ENCODE assay signal across 27 cellular contexts in genomic region chr9:117341161-117341560, GRCh38.
"Had no signal": no experiment of that assay in that cellular context is flagged by ENCODE, and none has a peak within 500 bp of the region (broad histone marks: within the 10 kb centered on the region; RNA-seq: fewer than 3 reads in every experiment).

No MANE protein-coding gene starts in this region.

- H3K9me3 Mint-ChIP-seq: nephron; neural progenitor cell; stimulated activated naive B cell treated with anti-CD40 and anti-IgM and Interleukin-4, amounts not matched to agents 10 μg/mL and 1 μg/mL and 100 μg/mL, for 72 hours; type B pancreatic cell had no signal

- H3K27me3 Mint-ChIP-seq: progenitor cell of endocrine pancreas; stimulated activated naive B cell treated with anti-CD40 and anti-IgM and Interleukin-4, amounts not matched to agents 10 μg/mL and 1 μg/mL and 100 μg/mL, for 72 hours; type B pancreatic cell had no signal

- H3K27ac Mint-ChIP-seq: natural killer cell; nephron; neural progenitor cell; progenitor cell of endocrine pancreas; stimulated activated effector memory CD8-positive, alpha-beta T cell treated with anti-CD3 and anti-CD28 coated beads, Interleukin-12 subunit alpha, Interleukin-12 subunit beta, amount 100 ng/mL, for 72 hours; stimulated activated naive B cell treated with anti-CD40 and anti-IgM and Interleukin-4, amounts not matched to agents 10 μg/mL and 1 μg/mL and 100 μg/mL, for 72 hours; stimulated activated naive CD8-positive, alpha-beta T cell treated with anti-CD3 and anti-CD28 coated beads, Interleukin-15, Interleukin-2, amounts not matched to agents 100 ng/mL and 50 ng/mL, for 24 hours; type B pancreatic cell had no signal

- ATAC-seq: natural killer cell; psoas muscle; right lobe of liver; stimulated activated effector memory CD8-positive, alpha-beta T cell treated with anti-CD3 and anti-CD28 coated beads, Interleukin-12 subunit alpha, Interleukin-12 subunit beta, amount 100 ng/mL, for 72 hours; stimulated activated naive B cell treated with anti-CD40 and anti-IgM and Interleukin-4, amounts not matched to agents 10 μg/mL and 1 μg/mL and 100 μg/mL, for 72 hours had no signal

- H3K4me1 Mint-ChIP-seq: natural killer cell; stimulated activated effector memory CD8-positive, alpha-beta T cell treated with anti-CD3 and anti-CD28 coated beads, Interleukin-12 subunit alpha, Interleukin-12 subunit beta, amount 100 ng/mL, for 72 hours; stimulated activated naive B cell treated with anti-CD40 and anti-IgM and Interleukin-4, amounts not matched to agents 10 μg/mL and 1 μg/mL and 100 μg/mL, for 72 hours had no signal

- DNase-seq: natural killer cell; occipital lobe; ovary; posterior cingulate gyrus; psoas muscle; right cardiac atrium; right lobe of liver; sigmoid colon; small intestine; stimulated activated CD4-positive, alpha-beta T cell treated with anti-CD3 and anti-CD28 coated beads, Interleukin-15, amount 100 ng/mL, for 24 hours; stimulated activated CD4-positive, alpha-beta T cell treated with anti-CD3 and anti-CD28 coated beads, Interleukin-2, amount 100 ng/mL, for 24 hours; stimulated activated CD4-positive, alpha-beta T cell treated with anti-CD3 and anti-CD28 coated beads, Interleukin-2, amount 100 ng/mL, for 48 hours; stimulated activated CD4-positive, alpha-beta T cell treated with anti-CD3 and anti-CD28 coated beads, Interleukin-4, amount 100 ng/mL, for 24 hours; stimulated activated naive B cell treated with anti-CD40 and anti-IgM and Interleukin-4, amounts not matched to agents 10 μg/mL and 1 μg/mL and 100 μg/mL, for 72 hours; stimulated activated naive CD4-positive, alpha-beta T cell treated with Interleukin-2 at 50 U/mL for 16 hours; substantia nigra; testis; tibial artery; transverse colon; upper lobe of right lung; uterus had no signal

- H3K4me3 Mint-ChIP-seq: natural killer cell; nephron; neural progenitor cell; stimulated activated effector memory CD8-positive, alpha-beta T cell treated with anti-CD3 and anti-CD28 coated beads, Interleukin-12 subunit alpha, Interleukin-12 subunit beta, amount 100 ng/mL, for 72 hours; stimulated activated naive B cell treated with anti-CD40 and anti-IgM and Interleukin-4, amounts not matched to agents 10 μg/mL and 1 μg/mL and 100 μg/mL, for 72 hours; stimulated activated naive CD8-positive, alpha-beta T cell treated with anti-CD3 and anti-CD28 coated beads, Interleukin-15, Interleukin-2, amounts not matched to agents 100 ng/mL and 50 ng/mL, for 24 hours; type B pancreatic cell had no signal
